8 cellular contexts compared by ENCODE assay signal in genomic region chr20:5065489-5066383, GRCh38. TPM values are rescaled to one million over a fixed set of nuclear protein-coding genes. Genes with fewer than 3 reads are reported as not detected.
DNase-seq lines count a peak whose midpoint lies in the region; ATAC-seq lines count a peak whose summit lies in the region.

No MANE protein-coding gene starts in this region.

- H3K27ac ChIP-seq in CD4-positive, CD25-positive, alpha-beta regulatory T cell (ENCODE audit: insufficient read depth, low read length, poor library complexity, severe bottlenecking) = no peak overlapping the region
- no peak overlapping the region for H3K27ac ChIP-seq in naive thymus-derived CD4-positive, alpha-beta T cell (ENCODE audit: low read depth, low read length)

- POLR2A ChIA-PET in naive thymus-derived CD4-positive, alpha-beta T cell (lab: Charles Lee) = interaction anchor here (0.7 kb wide), 1 partner anchor 579 kb away, joined by 7 read pairs; no protein-coding TSS in a partner anchor

- H3K27me3 ChIP-seq in CD4-positive, CD25-positive, alpha-beta regulatory T cell (ENCODE audit: control insufficient read depth, insufficient read depth, low read length) = no peaks in the 10 kb centered on the region
- no peaks in the 10 kb centered on the region for H3K27me3 ChIP-seq in naive thymus-derived CD4-positive, alpha-beta T cell (ENCODE audit: control insufficient read depth in 2 of 2, insufficient read depth in 2 of 2, low read length in 2 of 2)

- no peak overlapping the region for H3K4me3 ChIP-seq in CD4-positive, CD25-positive, alpha-beta regulatory T cell (ENCODE audit: low read depth, low read length)
- no peak overlapping the region for H3K4me3 ChIP-seq in naive thymus-derived CD4-positive, alpha-beta T cell (ENCODE audit: low read length)

- H3K4me1 ChIP-seq in CD4-positive, CD25-positive, alpha-beta regulatory T cell (ENCODE audit: control insufficient read depth, insufficient read depth, low read length, poor library complexity, severe bottlenecking) = no peaks in the 10 kb centered on the region
- H3K4me1 ChIP-seq in naive thymus-derived CD4-positive, alpha-beta T cell (ENCODE audit: control insufficient read depth in 2 of 2, insufficient read depth in 2 of 2, low read length in 2 of 2) = no peaks in the 10 kb centered on the region

- CTCF ChIA-PET in naive thymus-derived CD4-positive, alpha-beta T cell (lab: Charles Lee) = no interaction called here

- no peaks in the 10 kb centered on the region for H3K27me3 Mint-ChIP-seq in CD4-positive, CD25-positive, alpha-beta regulatory T cell
- H3K27me3 Mint-ChIP-seq in effector memory CD8-positive, alpha-beta T cell = no peaks in the 10 kb centered on the region
- H3K27me3 Mint-ChIP-seq in naive thymus-derived CD4-positive, alpha-beta T cell = no peaks in the 10 kb centered on the region

- H3K9me3 Mint-ChIP-seq in CD4-positive, CD25-positive, alpha-beta regulatory T cell = peaks cover 0 to 1% (median 0%) of the 10 kb centered on the region in 7 donors
- H3K9me3 Mint-ChIP-seq in effector memory CD8-positive, alpha-beta T cell = no peaks in the 10 kb centered on the region
- H3K9me3 Mint-ChIP-seq in naive thymus-derived CD4-positive, alpha-beta T cell = no peaks in the 10 kb centered on the region

- intact Hi-C loops in naive thymus-derived CD4-positive, alpha-beta T cell (cut with micrococcal nuclease) = no loop called here

- no peaks in the 10 kb centered on the region for H3K4me1 Mint-ChIP-seq in CD4-positive, CD25-positive, alpha-beta regulatory T cell
- peaks cover 0 to 3% of the 10 kb centered on the region in 2 donors for H3K4me1 Mint-ChIP-seq in effector memory CD8-positive, alpha-beta T cell (ENCODE audit: low read depth in 2 of 2)
- peaks cover 0 to 38% (median 4%) of the 10 kb centered on the region in 7 donors for H3K4me1 Mint-ChIP-seq in naive thymus-derived CD4-positive, alpha-beta T cell

- H3K27ac Mint-ChIP-seq in CD4-positive, CD25-positive, alpha-beta regulatory T cell = no peak overlapping the region
- no peak overlapping the region for H3K27ac Mint-ChIP-seq in effector memory CD8-positive, alpha-beta T cell
- no peak overlapping the region for H3K27ac Mint-ChIP-seq in naive thymus-derived CD4-positive, alpha-beta T cell

- peak; percentile 37 for ATAC-seq in CD4-positive, CD25-positive, alpha-beta regulatory T cell (ENCODE audit: low read depth in 2 of 2)
- peak; percentile 35 for ATAC-seq in effector memory CD8-positive, alpha-beta T cell (replicated peaks)
- peak; percentile 93 for ATAC-seq in naive thymus-derived CD4-positive, alpha-beta T cell
- no peak for ATAC-seq in GM18517 (IDR thresholded peaks at IDR 0.05; ENCODE audit: unreplicated experiment)
- ATAC-seq in HG03175 (IDR thresholded peaks at IDR 0.05; ENCODE audit: unreplicated experiment) = no peak
- no peak for ATAC-seq in GM21619 (IDR thresholded peaks at IDR 0.05; ENCODE audit: unreplicated experiment)

- no peaks in the 10 kb centered on the region for H3K9me3 ChIP-seq in CD4-positive, CD25-positive, alpha-beta regulatory T cell (ENCODE audit: control insufficient read depth in 2 of 2, low read length in 2 of 2)
- H3K9me3 ChIP-seq in naive thymus-derived CD4-positive, alpha-beta T cell (ENCODE audit: control insufficient read depth in 2 of 3, low read length in 3 of 3) = no peaks in the 10 kb centered on the region

- H3K4me3 Mint-ChIP-seq in CD4-positive, CD25-positive, alpha-beta regulatory T cell = no peak overlapping the region
- H3K4me3 Mint-ChIP-seq in effector memory CD8-positive, alpha-beta T cell = no peak overlapping the region
- no peak overlapping the region for H3K4me3 Mint-ChIP-seq in naive thymus-derived CD4-positive, alpha-beta T cell

- no peak for DNase-seq in CD4-positive, CD25-positive, alpha-beta regulatory T cell
- DNase-seq in NCI-H2196 treated with DMSO at 0.1 percent for 48 hours (lab: John Stamatoyannopoulos, UW; ENCODE audit: unreplicated experiment) = peak; percentile 22
- DNase-seq in effector memory CD8-positive, alpha-beta T cell = no peak
- DNase-seq in naive thymus-derived CD4-positive, alpha-beta T cell = peak in 1 of 9 donors; percentile 15
- no peak for DNase-seq in DMS114 treated with DMSO at 0.1 percent for 48 hours (lab: John Stamatoyannopoulos, UW; ENCODE audit: unreplicated experiment)

- no peaks in the 10 kb centered on the region for H3K36me3 ChIP-seq in CD4-positive, CD25-positive, alpha-beta regulatory T cell (ENCODE audit: control insufficient read depth, insufficient read depth, low read length)
- H3K36me3 ChIP-seq in naive thymus-derived CD4-positive, alpha-beta T cell (ENCODE audit: control insufficient read depth in 2 of 3, insufficient read depth in 3 of 3, low read length in 3 of 3) = no peaks in the 10 kb centered on the region

- peaks cover 3% of the 10 kb centered on the region for H3K36me3 Mint-ChIP-seq in CD4-positive, CD25-positive, alpha-beta regulatory T cell
- no peaks in the 10 kb centered on the region for H3K36me3 Mint-ChIP-seq in effector memory CD8-positive, alpha-beta T cell (ENCODE audit: insufficient read depth)
- H3K36me3 Mint-ChIP-seq in naive thymus-derived CD4-positive, alpha-beta T cell = peaks cover 0 to 13% (median 0%) of the 10 kb centered on the region in 5 donors

RNA-seq across cellular contexts. Expression of gene TMEM230, which starts 47.1 kb away (rescaled TPM):
- total RNA-seq in CD4-positive, CD25-positive, alpha-beta regulatory T cell = 48.3 TPM
- 100 to 1,000 TPM; 158 to 237 (median 214) TPM for polyA plus RNA-seq in CD4-positive, CD25-positive, alpha-beta regulatory T cell
- 10 to 100 TPM; 48.5 to 91.7 (median 75.5) TPM for total RNA-seq in naive thymus-derived CD4-positive, alpha-beta T cell
- 100 to 1,000 TPM; 187 to 192 TPM for polyA plus RNA-seq in naive thymus-derived CD4-positive, alpha-beta T cell

RNA-seq across cellular contexts. Expression of gene PCNA, which starts 54.0 kb away (rescaled TPM):
- total RNA-seq in CD4-positive, CD25-positive, alpha-beta regulatory T cell = 33.0 TPM
- polyA plus RNA-seq in CD4-positive, CD25-positive, alpha-beta regulatory T cell = 10 to 100 TPM; 67.5 to 89.9 (median 76.2) TPM
- total RNA-seq in naive thymus-derived CD4-positive, alpha-beta T cell = 100 to 1,000 TPM in 1 of 5 experiments, 10 to 100 TPM in 4; 21.6 to 392 (median 39.3) TPM
- 10 to 100 TPM; 48.3 to 67.4 TPM for polyA plus RNA-seq in naive thymus-derived CD4-positive, alpha-beta T cell

Comparison
In these comparisons a context has a peak if more than half of its experiments do, and no peak if none do; other contexts are left out.
1. ATAC-seq: peak in CD4-positive, CD25-positive, alpha-beta regulatory T cell (2 of 2), effector memory CD8-positive, alpha-beta T cell (single experiment) and naive thymus-derived CD4-positive, alpha-beta T cell (single experiment); none in GM18517 (single experiment), HG03175 (single experiment) and GM21619 (single experiment).